Comparison of ENCODE assay signal across 22 cellular contexts in genomic region chr6:70874181-70874913, GRCh38.
DNase-seq lines count a peak whose midpoint lies in the region; ATAC-seq and TF ChIP-seq lines count a peak whose summit lies in the region.
"Had no signal": no experiment of that assay in that cellular context is flagged by ENCODE, and none has a peak within 500 bp of the region (broad histone marks: within the 10 kb centered on the region; RNA-seq: fewer than 3 reads in every experiment).

No MANE protein-coding gene starts in this region.

- H4K20me1 ChIP-seq in GM23338 (replicated peaks; ENCODE audit: insufficient read depth), result no peaks in the 10 kb centered on the region
- H4K20me1 ChIP-seq in neural progenitor cell (ENCODE audit: low read depth), result no peaks in the 10 kb centered on the region

- H2AFZ ChIP-seq in GM23338 (0 out of 2 replicates have a peak overlapping the region, but pooled peaks have one; percentile 8), neural progenitor cell (replicated peaks) (peak overlapping the region; percentile 70)

- H3K27me3 Mint-ChIP-seq in GM23338 (ENCODE audit: insufficient read depth, low read depth, poor library complexity), result peaks cover 3% of the 10 kb centered on the region
- H3K27me3 Mint-ChIP-seq in neural progenitor cell (ENCODE audit: insufficient read depth, low read depth), result no peaks in the 10 kb centered on the region

- H3K4me3 ChIP-seq in GM23338, result no peak overlapping the region
- no peak overlapping the region for H3K4me3 ChIP-seq in adipocyte (ENCODE audit: low read length)
- H3K4me3 ChIP-seq in neural progenitor cell, result no peak overlapping the region
- no peak overlapping the region for H3K4me3 ChIP-seq in lower leg skin (ENCODE audit: low read depth, poor library complexity, severe bottlenecking)
- H3K4me3 ChIP-seq: SJSA1 had no signal

- TF ChIP-seq POLR2A in lower leg skin (IDR thresholded peaks at IDR 0.05), result no peak

- H3F3A ChIP-seq in GM23338 (replicated peaks; ENCODE audit: low read depth) (no peaks in the 10 kb centered on the region), neural progenitor cell (ENCODE audit: low read depth) (peaks cover 13% of the 10 kb centered on the region)

- no peaks in the 10 kb centered on the region for H3K27me3 ChIP-seq in GM23338 (ENCODE audit: insufficient read depth)
- H3K27me3 ChIP-seq in adipocyte (replicated peaks; ENCODE audit: control insufficient read depth, insufficient read depth, low read length), result peaks cover 5% of the 10 kb centered on the region
- no peaks in the 10 kb centered on the region for H3K27me3 ChIP-seq in neural progenitor cell
- H3K27me3 ChIP-seq: SJSA1 had no signal

- peak; percentile 18 for DNase-seq in NCI-H345 (lab: John Stamatoyannopoulos, UW)
- DNase-seq in NCI-H345 treated with DMSO at 0.1 percent for 48 hours (lab: John Stamatoyannopoulos, UW; ENCODE audit: unreplicated experiment), result no peak
- no peak for DNase-seq in GM23338 (ENCODE audit: low spot score)
- DNase-seq in adipocyte (ENCODE audit: low read depth), result peak; percentile 56
- DNase-seq in neural progenitor cell (ENCODE audit: low spot score), result peak; percentile 33
- no peak for DNase-seq in lower leg skin (ENCODE audit: low spot score in 2 of 2)
- DNase-seq: 8988T, AML-193, DMS53, GF-D8, H9, HFFc6, KG1, NCI-H1105, NCI-H1694, NCI-H510A, NCI-H82, OCI-M1 had no signal

- no peak overlapping the region for H3K4me3 Mint-ChIP-seq in GM23338
- no peak overlapping the region for H3K4me3 Mint-ChIP-seq in neural progenitor cell
- H3K4me3 Mint-ChIP-seq: CD14-positive monocyte, H9, HFFc6 had no signal

- H3K9me3 ChIP-seq in adipocyte (ENCODE audit: control insufficient read depth, low read length) (peaks cover 37% of the 10 kb centered on the region), neural progenitor cell (ENCODE audit: low read depth) (peaks cover 17% of the 10 kb centered on the region)
- H3K9me3 ChIP-seq: SJSA1 had no signal

- ATAC-seq in GM23338 (no peak), GM21360 (IDR thresholded peaks at IDR 0.05; ENCODE audit: unreplicated experiment) (no peak)
- ATAC-seq: Right ventricle myocardium inferior had no signal

- H3K27ac ChIP-seq in GM23338 (ENCODE audit: low read depth), result no peak overlapping the region
- peak overlapping the region; percentile 77 for H3K27ac ChIP-seq in neural progenitor cell
- H3K27ac ChIP-seq: SJSA1 had no signal

- peaks cover 22% of the 10 kb centered on the region; the same call in 2 of the 3 replicates for H3K36me3 Mint-ChIP-seq in GM23338 (ENCODE audit: low read depth)
- H3K36me3 Mint-ChIP-seq in neural progenitor cell, result no peaks in the 10 kb centered on the region
- H3K36me3 Mint-ChIP-seq: CD14-positive monocyte had no signal

- H3K79me2 ChIP-seq in GM23338 (replicated peaks; ENCODE audit: insufficient read depth) (no peaks in the 10 kb centered on the region), neural progenitor cell (ENCODE audit: low read depth) (no peaks in the 10 kb centered on the region)

- H3K9me2 ChIP-seq in GM23338 (ENCODE audit: insufficient read depth), result no peaks in the 10 kb centered on the region

- no peaks in the 10 kb centered on the region for H3K4me1 ChIP-seq in GM23338 (ENCODE audit: insufficient read depth)
- H3K4me1 ChIP-seq in adipocyte (ENCODE audit: control insufficient read depth, insufficient read depth, low read length), result no peaks in the 10 kb centered on the region
- H3K4me1 ChIP-seq in neural progenitor cell, result peaks cover 17% of the 10 kb centered on the region
- H3K4me1 ChIP-seq: SJSA1 had no signal

- 45 to 51% methylated on average over 3 of the region's 3 CpGs for WGBS in lower leg skin, 2 donors

- TF ChIP-seq CTCF in GM23338 (conservative IDR thresholded peaks at IDR 0.05; ENCODE audit: low read depth in 2 of 2) (no peak), neural progenitor cell (IDR thresholded peaks at IDR 0.05) (no peak), lower leg skin (IDR thresholded peaks at IDR 0.05) (no peak)

- no peak overlapping the region for H3K4me2 ChIP-seq in GM23338
- peak overlapping the region; percentile 33 for H3K4me2 ChIP-seq in neural progenitor cell

- no peak overlapping the region for H3K27ac Mint-ChIP-seq in GM23338
- H3K27ac Mint-ChIP-seq in neural progenitor cell, result no peak overlapping the region
- H3K27ac Mint-ChIP-seq: CD14-positive monocyte, H9, HFFc6 had no signal

- H3K36me3 ChIP-seq in GM23338 (ENCODE audit: insufficient read depth), result peaks cover 8% of the 10 kb centered on the region; the same call in 1 of the 2 replicates
- no peaks in the 10 kb centered on the region for H3K36me3 ChIP-seq in adipocyte (ENCODE audit: control insufficient read depth, insufficient read depth, low read length, severe bottlenecking)
- peaks cover 7% of the 10 kb centered on the region for H3K36me3 ChIP-seq in neural progenitor cell
- H3K36me3 ChIP-seq: SJSA1 had no signal

- intact Hi-C loops in lower leg skin (cut with DNase I; ENCODE audit: low total_unique reads), result no loop called here

- H3K9me3 Mint-ChIP-seq in GM23338 (peaks cover 28% of the 10 kb centered on the region), neural progenitor cell (peaks cover 21% of the 10 kb centered on the region)

- H3K9ac ChIP-seq in adipocyte (ENCODE audit: low read length) (no peak overlapping the region), neural progenitor cell (no peak overlapping the region)

- peaks cover under 1% of the 10 kb centered on the region; the same call in 2 of the 3 replicates for H3K4me1 Mint-ChIP-seq in GM23338
- no peaks in the 10 kb centered on the region for H3K4me1 Mint-ChIP-seq in neural progenitor cell
- H3K4me1 Mint-ChIP-seq: CD14-positive monocyte had no signal

TF ChIP-seq in GM23338, 12 proteins besides CTCF, POLR2A, EP300 and RAD21 (continues in another document):
- no peak for TF ChIP-seq ZNF331 (CRISPR knock-in tag; IDR thresholded peaks at IDR 0.05; ENCODE audit: low read depth)
- no peak for TF ChIP-seq EZH2phosphoT487 (IDR thresholded peaks at IDR 0.05; ENCODE audit: unreplicated experiment)
- TF ChIP-seq, protein P1, sequence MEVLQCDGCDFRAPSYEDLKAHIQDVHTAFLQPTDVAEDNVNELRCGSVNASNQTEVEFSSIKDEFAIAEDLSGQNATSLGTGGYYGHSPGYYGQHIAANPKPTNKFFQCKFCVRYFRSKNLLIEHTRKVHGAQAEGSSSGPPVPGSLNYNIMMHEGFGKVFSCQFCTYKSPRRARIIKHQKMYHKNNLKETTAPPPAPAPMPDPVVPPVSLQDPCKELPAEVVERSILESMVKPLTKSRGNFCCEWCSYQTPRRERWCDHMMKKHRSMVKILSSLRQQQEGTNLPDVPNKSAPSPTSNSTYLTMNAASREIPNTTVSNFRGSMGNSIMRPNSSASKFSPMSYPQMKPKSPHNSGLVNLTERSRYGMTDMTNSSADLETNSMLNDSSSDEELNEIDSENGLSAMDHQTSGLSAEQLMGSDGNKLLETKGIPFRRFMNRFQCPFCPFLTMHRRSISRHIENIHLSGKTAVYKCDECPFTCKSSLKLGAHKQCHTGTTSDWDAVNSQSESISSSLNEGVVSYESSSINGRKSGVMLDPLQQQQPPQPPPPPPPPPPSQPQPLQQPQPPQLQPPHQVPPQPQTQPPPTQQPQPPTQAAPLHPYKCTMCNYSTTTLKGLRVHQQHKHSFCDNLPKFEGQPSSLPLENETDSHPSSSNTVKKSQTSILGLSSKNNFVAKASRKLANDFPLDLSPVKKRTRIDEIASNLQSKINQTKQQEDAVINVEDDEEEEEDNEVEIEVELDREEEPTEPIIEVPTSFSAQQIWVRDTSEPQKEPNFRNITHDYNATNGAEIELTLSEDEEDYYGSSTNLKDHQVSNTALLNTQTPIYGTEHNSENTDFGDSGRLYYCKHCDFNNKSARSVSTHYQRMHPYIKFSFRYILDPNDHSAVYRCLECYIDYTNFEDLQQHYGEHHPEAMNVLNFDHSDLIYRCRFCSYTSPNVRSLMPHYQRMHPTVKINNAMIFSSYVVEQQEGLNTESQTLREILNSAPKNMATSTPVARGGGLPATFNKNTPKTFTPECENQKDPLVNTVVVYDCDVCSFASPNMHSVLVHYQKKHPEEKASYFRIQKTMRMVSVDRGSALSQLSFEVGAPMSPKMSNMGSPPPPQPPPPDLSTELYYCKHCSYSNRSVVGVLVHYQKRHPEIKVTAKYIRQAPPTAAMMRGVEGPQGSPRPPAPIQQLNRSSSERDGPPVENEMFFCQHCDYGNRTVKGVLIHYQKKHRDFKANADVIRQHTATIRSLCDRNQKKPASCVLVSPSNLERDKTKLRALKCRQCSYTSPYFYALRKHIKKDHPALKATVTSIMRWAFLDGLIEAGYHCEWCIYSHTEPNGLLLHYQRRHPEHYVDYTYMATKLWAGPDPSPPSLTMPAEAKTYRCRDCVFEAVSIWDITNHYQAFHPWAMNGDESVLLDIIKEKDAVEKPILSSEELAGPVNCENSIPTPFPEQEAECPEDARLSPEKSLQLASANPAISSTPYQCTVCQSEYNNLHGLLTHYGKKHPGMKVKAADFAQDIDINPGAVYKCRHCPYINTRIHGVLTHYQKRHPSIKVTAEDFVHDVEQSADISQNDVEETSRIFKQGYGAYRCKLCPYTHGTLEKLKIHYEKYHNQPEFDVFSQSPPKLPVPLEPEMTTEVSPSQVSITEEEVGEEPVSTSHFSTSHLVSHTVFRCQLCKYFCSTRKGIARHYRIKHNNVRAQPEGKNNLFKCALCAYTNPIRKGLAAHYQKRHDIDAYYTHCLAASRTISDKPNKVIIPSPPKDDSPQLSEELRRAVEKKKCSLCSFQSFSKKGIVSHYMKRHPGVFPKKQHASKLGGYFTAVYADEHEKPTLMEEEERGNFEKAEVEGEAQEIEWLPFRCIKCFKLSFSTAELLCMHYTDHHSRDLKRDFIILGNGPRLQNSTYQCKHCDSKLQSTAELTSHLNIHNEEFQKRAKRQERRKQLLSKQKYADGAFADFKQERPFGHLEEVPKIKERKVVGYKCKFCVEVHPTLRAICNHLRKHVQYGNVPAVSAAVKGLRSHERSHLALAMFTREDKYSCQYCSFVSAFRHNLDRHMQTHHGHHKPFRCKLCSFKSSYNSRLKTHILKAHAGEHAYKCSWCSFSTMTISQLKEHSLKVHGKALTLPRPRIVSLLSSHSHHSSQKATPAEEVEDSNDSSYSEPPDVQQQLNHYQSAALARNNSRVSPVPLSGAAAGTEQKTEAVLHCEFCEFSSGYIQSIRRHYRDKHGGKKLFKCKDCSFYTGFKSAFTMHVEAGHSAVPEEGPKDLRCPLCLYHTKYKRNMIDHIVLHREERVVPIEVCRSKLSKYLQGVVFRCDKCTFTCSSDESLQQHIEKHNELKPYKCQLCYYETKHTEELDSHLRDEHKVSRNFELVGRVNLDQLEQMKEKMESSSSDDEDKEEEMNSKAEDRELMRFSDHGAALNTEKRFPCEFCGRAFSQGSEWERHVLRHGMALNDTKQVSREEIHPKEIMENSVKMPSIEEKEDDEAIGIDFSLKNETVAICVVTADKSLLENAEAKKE (CRISPR knock-in tag; IDR thresholded peaks at IDR 0.05), result no peak

Comparison
In these comparisons a context has a peak if more than half of its experiments do, and no peak if none do; other contexts are left out.
1. DNase-seq: peak in NCI-H345 (single experiment), adipocyte (single experiment) and neural progenitor cell (single experiment); none in NCI-H345 treated with DMSO at 0.1 percent for 48 hours (single experiment), GM23338 (single experiment) and lower leg skin (0 of 2).